Comparison of ENCODE assay signal across 9 cellular contexts in genomic region chr1:198649598-198650338, GRCh38. TPM values are rescaled to one million over a fixed set of nuclear protein-coding genes. Genes with fewer than 3 reads are reported as not detected.
DNase-seq lines count a peak whose midpoint lies in the region; ATAC-seq and TF ChIP-seq lines count a peak whose summit lies in the region.
"Had no signal": no experiment of that assay in that cellular context is flagged by ENCODE, and none has a peak within 500 bp of the region (broad histone marks: within the 10 kb centered on the region; RNA-seq: fewer than 3 reads in every experiment).

No MANE protein-coding gene starts in this region.

- H3K27ac Mint-ChIP-seq in naive B cell: peak overlapping the region; percentile 33 to 76 (median 58)

- no peaks in the 10 kb centered on the region for H3F3A ChIP-seq in SK-N-SH (replicated peaks; ENCODE audit: insufficient read depth)

- H3K36me3 ChIP-seq in A673 (ENCODE audit: insufficient read depth, low read length, poor library complexity, severe bottlenecking) (no peaks in the 10 kb centered on the region), SK-N-SH (replicated peaks in 1 of 2; ENCODE audit: control insufficient read depth in 1 of 2, insufficient read depth in 2 of 2, low read length in 1 of 2) (no peaks in the 10 kb centered on the region)

- no peaks in the 10 kb centered on the region for H3K79me2 ChIP-seq in SK-N-SH (ENCODE audit: insufficient read depth)

- no peaks in the 10 kb centered on the region for H3K9me3 ChIP-seq in A673 (ENCODE audit: low read depth, low read length, poor library complexity, severe bottlenecking)
- no peaks in the 10 kb centered on the region for H3K9me3 ChIP-seq in SK-N-SH

- no peaks in the 10 kb centered on the region for H4K20me1 ChIP-seq in SK-N-SH (ENCODE audit: insufficient read depth)

- H3K4me1 ChIP-seq in A673 (ENCODE audit: insufficient read depth, low read length, poor library complexity, severe bottlenecking): peaks cover 6% of the 10 kb centered on the region
- H3K4me1 ChIP-seq in SK-N-SH (ENCODE audit: control insufficient read depth in 1 of 2, insufficient read depth in 2 of 2, low read depth in 1 of 2, low read length in 1 of 2): peaks cover 6 to 13% of the 10 kb centered on the region in 2 experiments; a peak in 2 of 4 replicates

- peaks cover 26 to 36% of the 10 kb centered on the region in 2 donors for H3K36me3 Mint-ChIP-seq in naive B cell

- TF ChIP-seq EP300 in SK-N-SH (IDR thresholded peaks at IDR 0.05; ENCODE audit: borderline replicate concordance in 1 of 2, low read depth in 1 of 2, low read length in 1 of 2): no peak

- WGBS in SK-N-SH (ENCODE audit: low lambda C conversion rate): 72% methylated on average over 4 of the region's 4 CpGs

- H3K4me3 ChIP-seq in A673 (ENCODE audit: low read depth, low read length, poor library complexity, severe bottlenecking): no peak overlapping the region
- H3K4me3 ChIP-seq in SK-N-SH (ENCODE audit: low read depth in 2 of 2, low read length in 1 of 2): no peak overlapping the region

- no TSS peak for BruUV-seq in A673 (replicated peaks; lab: Mats Ljungman, UMichigan)

- no peaks in the 10 kb centered on the region for H3K9me2 ChIP-seq in SK-N-SH

- H3K4me1 Mint-ChIP-seq in naive B cell: peaks cover 52 to 81% (median 56%) of the 10 kb centered on the region in 3 donors

- no peaks in the 10 kb centered on the region for H3K27me3 ChIP-seq in A673 (replicated peaks; ENCODE audit: insufficient read depth, low read depth, low read length, poor library complexity)
- no peaks in the 10 kb centered on the region for H3K27me3 ChIP-seq in SK-N-SH (ENCODE audit: insufficient read depth)

- H3K4me2 ChIP-seq in SK-N-SH: no peak overlapping the region

- peak; percentile 46 for ATAC-seq in GM18867 (IDR thresholded peaks at IDR 0.05; ENCODE audit: unreplicated experiment)
- peak; percentile 45 for ATAC-seq in HG02678 (IDR thresholded peaks at IDR 0.05; ENCODE audit: unreplicated experiment)
- no peak for ATAC-seq in naive B cell (ENCODE audit: low read depth in 2 of 2)

- DNase-seq in OCI-M1 (lab: John Stamatoyannopoulos, UW) (peak; percentile 48), naive B cell (no peak), nucleus accumbens (lab: John Stamatoyannopoulos, UW) (no peak), A673 (ENCODE audit: low spot score) (no peak), SK-N-SH (no peak)
- DNase-seq: NCI-H187, retina had no signal

- TF ChIP-seq RAD21 in SK-N-SH (IDR thresholded peaks at IDR 0.05; ENCODE audit: low read length): no peak

- TF ChIP-seq CTCF in A673 (conservative IDR thresholded peaks at IDR 0.05; ENCODE audit: low read depth, low read length) (no peak), SK-N-SH (IDR thresholded peaks at IDR 0.05) (no peak)

- POLR2A ChIA-PET in A673 (lab: Charles Lee; ENCODE audit: low non-redundant PET) (no interaction called here), SK-N-SH (lab: Yijun Ruan, JAX) (no interaction called here)

- no peak overlapping the region for H3K9ac ChIP-seq in SK-N-SH

- intact Hi-C loops in A673 (cut with micrococcal nuclease; ENCODE audit: unreplicated experiment): no loop called here

- H3K4me3 Mint-ChIP-seq in naive B cell: peak overlapping the region; percentile 50 to 76 (median 60)

- no peak overlapping the region for H2AFZ ChIP-seq in SK-N-SH (ENCODE audit: low read depth)

- no peaks in the 10 kb centered on the region for H3K27me3 Mint-ChIP-seq in naive B cell

- no peaks in the 10 kb centered on the region for H3K9me3 Mint-ChIP-seq in naive B cell

- CTCF ChIA-PET in A673 (lab: Charles Lee) (no interaction called here), SK-N-SH (lab: Yijun Ruan, JAX) (no interaction called here)

- no peak overlapping the region for H3K27ac ChIP-seq in A673 (ENCODE audit: low read depth, low read length, poor library complexity, severe bottlenecking)
- no peak overlapping the region for H3K27ac ChIP-seq in SK-N-SH (ENCODE audit: low read depth in 2 of 2, low read length in 1 of 2)

TF ChIP-seq in SK-N-SH, 30 proteins besides CTCF, POLR2A, EP300 and RAD21:
- no peak for TF ChIP-seq FOXJ3 (CRISPR knock-in tag; IDR thresholded peaks at IDR 0.05)
- no peak for TF ChIP-seq MXI1 (IDR thresholded peaks at IDR 0.05; ENCODE audit: low read depth, low read length)
- TF ChIP-seq, protein P1, sequence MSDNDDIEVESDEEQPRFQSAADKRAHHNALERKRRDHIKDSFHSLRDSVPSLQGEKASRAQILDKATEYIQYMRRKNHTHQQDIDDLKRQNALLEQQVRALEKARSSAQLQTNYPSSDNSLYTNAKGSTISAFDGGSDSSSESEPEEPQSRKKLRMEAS (IDR thresholded peaks at IDR 0.05; ENCODE audit: low read depth): no peak
- TF ChIP-seq SIN3A (IDR thresholded peaks at IDR 0.05; ENCODE audit: borderline replicate concordance, low read depth, low read length): no peak
- no peak for TF ChIP-seq GABPA (IDR thresholded peaks at IDR 0.05; ENCODE audit: low read depth)
- TF ChIP-seq RFX5 (IDR thresholded peaks at IDR 0.05; ENCODE audit: low read length): no peak
- no peak for TF ChIP-seq SMC3 (IDR thresholded peaks at IDR 0.05; ENCODE audit: low read depth, low read length)
- no peak for TF ChIP-seq NFIC (IDR thresholded peaks at IDR 0.05; ENCODE audit: borderline replicate concordance)
- no peak for TF ChIP-seq TAF1 (IDR thresholded peaks at IDR 0.05; ENCODE audit: borderline replicate concordance, low read depth, low read length)
- TF ChIP-seq TCF12 (IDR thresholded peaks at IDR 0.05): no peak
- no peak for TF ChIP-seq FOSL2 (IDR thresholded peaks at IDR 0.05; ENCODE audit: borderline replicate concordance, low read depth)
TF ChIP-seq in SK-N-SH: peak in this region for 0.

RNA-seq across cellular contexts. Expression of gene PTPRC, which starts 10.9 kb away (rescaled TPM):
- polyA plus RNA-seq in naive B cell (ENCODE audit: low read depth in 6 of 6) (1,000 to 10,000 TPM in 1 of 6 donors, 100 to 1,000 TPM in 5; 771 to 1,016 (median 851) TPM), SK-N-SH (2012; rRNA removed) (0.03 and 0.11 TPM in 2 replicates)
- not detected in 2 replicates for total RNA-seq in A673 (2021)
- 0.05 and 0.06 TPM in 2 replicates for polyA plus RNA-seq in SK-N-SH (2012; cell fraction: cytosol; rRNA removed)
- polyA plus RNA-seq in SK-N-SH (2012; cell fraction: nucleus; rRNA removed): 0.10 TPM in 1 of 2 replicates, not detected in the other

Comparison
In these comparisons a context has a peak if more than half of its experiments do, and no peak if none do; other contexts are left out.
1. ATAC-seq: peak in GM18867 (single experiment) and HG02678 (single experiment); none in naive B cell (0 of 2).
2. RNA of gene PTPRC, which starts 10.9 kb away (polyA plus RNA-seq): 771 to 1,016 TPM in naive B cell; 0.03 to 0.11 TPM in SK-N-SH; every median in the first group is over 100 times any median in the second.